ENCODE assay signal across 16 cellular contexts in the genomic region with DNA sequence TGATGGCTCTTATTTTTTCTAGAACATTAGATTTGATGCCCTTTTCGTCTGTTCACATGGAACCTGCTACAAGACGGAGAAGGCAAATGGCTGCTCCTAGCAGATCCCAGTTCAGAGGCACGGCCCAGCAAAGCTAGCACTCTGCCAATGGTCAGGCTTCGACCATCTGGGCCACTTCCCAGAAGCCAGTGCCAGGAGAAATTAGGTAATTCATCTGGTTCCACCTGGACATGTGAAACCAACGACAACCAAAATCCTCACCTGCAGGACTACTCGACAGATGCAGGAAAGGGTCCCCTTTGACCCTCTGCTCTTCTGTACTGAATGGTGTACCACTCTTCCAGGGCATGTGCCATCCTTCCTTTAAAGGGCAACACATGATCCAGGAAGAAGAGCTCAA. TPM values are rescaled to one million over a fixed set of nuclear protein-coding genes. Genes with fewer than 3 reads are reported as not detected.
DNase-seq lines count a peak whose midpoint lies in the region; TF ChIP-seq lines count a peak whose summit lies in the region.
"Had no signal": no experiment of that assay in that cellular context is flagged by ENCODE, and none has a peak within 500 bp of the region (broad histone marks: within the 10 kb centered on the region; RNA-seq: fewer than 3 reads in every experiment).

No MANE protein-coding gene starts in this region.

- peaks cover 7% of the 10 kb centered on the region for H3K79me1 ChIP-seq in trophoblast cell (ENCODE audit: low read length)

- peak overlapping the region; percentile 43 for H3K27ac ChIP-seq in OCI-LY1 (ENCODE audit: low read depth, low read length, poor library complexity, severe bottlenecking)
- no peak overlapping the region for H3K27ac ChIP-seq in trophoblast cell (ENCODE audit: low read depth, low read length)
- H3K27ac ChIP-seq: psoas muscle had no signal

- no peak overlapping the region for H3K27ac Mint-ChIP-seq in activated naive CD4-positive, alpha-beta T cell treated with anti-CD3 and anti-CD28 coated beads, Interleukin-2, amount 10 ng/mL, durations not matched to agents 7 days and 5 days
- H3K27ac Mint-ChIP-seq: activated naive CD4-positive, alpha-beta T cell treated with anti-CD3 and anti-CD28 coated beads for 36 hours had no signal

- no peak overlapping the region for H3K9ac ChIP-seq in OCI-LY1 (ENCODE audit: low read length)
- H3K9ac ChIP-seq in trophoblast cell (ENCODE audit: low read length) = no peak overlapping the region
- H3K9ac ChIP-seq: SK-N-SH had no signal

- H4K91ac ChIP-seq in trophoblast cell (ENCODE audit: low read depth, low read length) = no peak overlapping the region

- H3K4me3 ChIP-seq in OCI-LY1 (ENCODE audit: low read depth, low read length, poor library complexity, severe bottlenecking) (peak overlapping the region; percentile 69), trophoblast cell (ENCODE audit: low read depth, low read length) (no peak overlapping the region)

- H3K4me2 ChIP-seq in OCI-LY1 (ENCODE audit: low read length) (peak overlapping the region; percentile 65; the same call in 1 of the 2 replicates), trophoblast cell (ENCODE audit: low read length) (no peak overlapping the region)

- no peak overlapping the region for H2BK12ac ChIP-seq in trophoblast cell (ENCODE audit: low read length)

- peaks cover 60% of the 10 kb centered on the region for H3K4me1 Mint-ChIP-seq in activated naive CD4-positive, alpha-beta T cell treated with anti-CD3 and anti-CD28 coated beads, Interleukin-2, amount 10 ng/mL, durations not matched to agents 7 days and 5 days

- no peaks in the 10 kb centered on the region for H3K9me3 ChIP-seq in OCI-LY1 (ENCODE audit: low read length)
- no peaks in the 10 kb centered on the region for H3K9me3 ChIP-seq in trophoblast cell (ENCODE audit: insufficient read depth, low read depth, low read length)
- H3K9me3 ChIP-seq: psoas muscle, SK-N-SH had no signal

- H3K36me3 ChIP-seq in OCI-LY1 (ENCODE audit: insufficient read depth, low read length) = no peaks in the 10 kb centered on the region
- H3K36me3 ChIP-seq in trophoblast cell (ENCODE audit: control insufficient read depth in 1 of 2, insufficient read depth in 2 of 2, low read length in 2 of 2) = peaks cover 0 to 3% of the 10 kb centered on the region in 2 experiments

- H3K18ac ChIP-seq in trophoblast cell (ENCODE audit: low read length) = no peak overlapping the region

- H3K27me3 ChIP-seq in OCI-LY1 (ENCODE audit: insufficient read depth, low read length) (no peaks in the 10 kb centered on the region), trophoblast cell (ENCODE audit: insufficient read depth, low read length) (no peaks in the 10 kb centered on the region)

- H3K9me3 Mint-ChIP-seq in activated naive CD4-positive, alpha-beta T cell treated with anti-CD3 and anti-CD28 coated beads, Interleukin-2, amount 10 ng/mL, durations not matched to agents 7 days and 5 days = no peaks in the 10 kb centered on the region
- H3K9me3 Mint-ChIP-seq: activated naive CD4-positive, alpha-beta T cell treated with anti-CD3 and anti-CD28 coated beads for 36 hours; effector memory CD8-positive, alpha-beta T cell had no signal

- CTCF ChIA-PET in activated naive CD4-positive, alpha-beta T cell treated with anti-CD3 and anti-CD28 coated beads, Interleukin-2, amount 10 ng/mL, durations not matched to agents 7 days and 5 days (lab: Charles Lee) = interaction anchor here (1.1 kb wide), 1 partner anchor 168 kb away, joined by 3 read pairs; no protein-coding TSS in a partner anchor

- peaks cover 3% of the 10 kb centered on the region; the same call in 1 of the 2 replicates for H3F3A ChIP-seq in OCI-LY1 (ENCODE audit: insufficient read depth, low read length)

- WGBS in trophoblast cell (ENCODE audit: extremely low coverage, insufficient coverage, insufficient read length) = no CpG with 5 or more reads among the region's 6 CpGs

- no peak overlapping the region for H4K8ac ChIP-seq in trophoblast cell (ENCODE audit: low read depth, low read length)

- no peak overlapping the region for H4K12ac ChIP-seq in trophoblast cell (ENCODE audit: low read depth, low read length)

- no peak overlapping the region for H2BK120ac ChIP-seq in trophoblast cell (ENCODE audit: insufficient read depth, low read length, poor library complexity)

- no peaks in the 10 kb centered on the region for H3K36me3 Mint-ChIP-seq in activated naive CD4-positive, alpha-beta T cell treated with anti-CD3 and anti-CD28 coated beads, Interleukin-2, amount 10 ng/mL, durations not matched to agents 7 days and 5 days

- H2AK5ac ChIP-seq in trophoblast cell (ENCODE audit: low read length) = no peak overlapping the region

- H3K23ac ChIP-seq in trophoblast cell (ENCODE audit: low read length) = no peak overlapping the region

- H3K9me2 ChIP-seq in OCI-LY1 (ENCODE audit: low read depth, low read length) = no peaks in the 10 kb centered on the region
- H3K9me2 ChIP-seq: SK-N-SH had no signal

- H3K79me2 ChIP-seq in OCI-LY1 (ENCODE audit: insufficient read depth, low read length) = peaks cover 14% of the 10 kb centered on the region
- H3K79me2 ChIP-seq in trophoblast cell (ENCODE audit: control insufficient read depth, insufficient read depth, low read length, poor library complexity) = peaks cover 12% of the 10 kb centered on the region

- no peak for DNase-seq in activated naive CD4-positive, alpha-beta T cell treated with anti-CD3 and anti-CD28 coated beads, Interleukin-2, amount 10 ng/mL, durations not matched to agents 7 days and 5 days
- DNase-seq in activated naive CD4-positive, alpha-beta T cell treated with anti-CD3 and anti-CD28 coated beads, Interleukin-2, amount 50 U/mL, for 16 hours = no peak
- peak; percentile 94 for DNase-seq in cerebellar cortex (ENCODE audit: low spot score)
- DNase-seq in trophoblast cell = no peak
- DNase-seq in stimulated activated CD4-positive, alpha-beta T cell treated with anti-CD3 and anti-CD28 coated beads, Interleukin-2, amount 100 ng/mL, for 24 hours = no peak
- no peak for DNase-seq in cortex of kidney (lab: John Stamatoyannopoulos, UW)
- no peak for DNase-seq in NCI-H2081 treated with DMSO at 0.1 percent for 48 hours (lab: John Stamatoyannopoulos, UW)
- DNase-seq: activated naive CD4-positive, alpha-beta T cell treated with anti-CD3 and anti-CD28 coated beads for 36 hours; effector memory CD8-positive, alpha-beta T cell; left colon; NCI-H1417 treated with DMSO at 0.1 percent for 48 hours; NCI-H446; psoas muscle; SK-N-SH; stimulated activated CD4-positive, alpha-beta T cell treated with anti-CD3 and anti-CD28 coated beads, Interleukin-12 subunit alpha, Interleukin-12 subunit beta, amount 100 ng/mL, for 4 hours had no signal

- peak overlapping the region; percentile 24 for H3K4ac ChIP-seq in trophoblast cell (ENCODE audit: low read depth, low read length)

- peaks cover 29% of the 10 kb centered on the region for H3K27me3 Mint-ChIP-seq in activated naive CD4-positive, alpha-beta T cell treated with anti-CD3 and anti-CD28 coated beads, Interleukin-2, amount 10 ng/mL, durations not matched to agents 7 days and 5 days
- H3K27me3 Mint-ChIP-seq: effector memory CD8-positive, alpha-beta T cell had no signal

- H2AFZ ChIP-seq in OCI-LY1 (ENCODE audit: low read length) = no peak overlapping the region
- H2AFZ ChIP-seq in trophoblast cell (ENCODE audit: insufficient read depth, low read length, poor library complexity) = no peak overlapping the region

- H2BK5ac ChIP-seq in trophoblast cell (ENCODE audit: low read depth, low read length, poor library complexity) = no peak overlapping the region

- no peak for TF ChIP-seq CTCF in OCI-LY1 (IDR thresholded peaks at IDR 0.05; ENCODE audit: low read length)

- peak overlapping the region; percentile 63 for H3K4me3 Mint-ChIP-seq in activated naive CD4-positive, alpha-beta T cell treated with anti-CD3 and anti-CD28 coated beads, Interleukin-2, amount 10 ng/mL, durations not matched to agents 7 days and 5 days

- no peaks in the 10 kb centered on the region for H4K20me1 ChIP-seq in OCI-LY1 (ENCODE audit: insufficient read depth, low read length)

- H3K14ac ChIP-seq in trophoblast cell (ENCODE audit: low read length) = no peak overlapping the region

- peaks cover 60% of the 10 kb centered on the region for H3K4me1 ChIP-seq in OCI-LY1 (ENCODE audit: insufficient read depth, low read length, severe bottlenecking)
- peaks cover 3 to 4% of the 10 kb centered on the region in 2 experiments for H3K4me1 ChIP-seq in trophoblast cell (ENCODE audit: control insufficient read depth in 1 of 2, insufficient read depth in 2 of 2, low read length in 2 of 2)

RNA-seq across cellular contexts. Expression of a gene that starts 25.4 kb away (rescaled TPM):
- 18.1 and 20.6 TPM in 2 replicates for polyA plus RNA-seq in trophoblast cell (2013)
